ENCODE assay signal across 22 cellular contexts in genomic region chr20:50924261-50924660, GRCh38. TPM values are rescaled to one million over a fixed set of nuclear protein-coding genes. Genes with fewer than 3 reads are reported as not detected.
DNase-seq lines count a peak whose midpoint lies in the region; ATAC-seq, FAIRE-seq and TF ChIP-seq lines count a peak whose summit lies in the region.
"Had no signal": no experiment of that assay in that cellular context is flagged by ENCODE, and none has a peak within 500 bp of the region (broad histone marks: within the 10 kb centered on the region; RNA-seq: fewer than 3 reads in every experiment).

No MANE protein-coding gene starts in this region.

- POLR2A ChIA-PET in IMR-90 (lab: Charles Lee; ENCODE audit: unreplicated experiment), result no interaction called here
- POLR2A ChIA-PET in naive thymus-derived CD8-positive, alpha-beta T cell (lab: Charles Lee), result interaction anchor here (10.8 kb wide), 1 partner anchor 131 kb away, joined by 272 read pairs; the partner anchor contains the start of gene BCAS4

- H3K27ac Mint-ChIP-seq in naive thymus-derived CD8-positive, alpha-beta T cell, result peak overlapping the region in 8 of 10 donors; percentile 14 to 96 (median 66)
- no peak overlapping the region for H3K27ac Mint-ChIP-seq in nephron progenitor cell
- H3K27ac Mint-ChIP-seq: dendritic cell treated with granulocyte-macrophage colony-stimulating factor and Interleukin-4, amounts not matched to agents 40 ng/mL and 50 ng/mL, for 4 days had no signal

- H3K4me3 Mint-ChIP-seq in naive thymus-derived CD8-positive, alpha-beta T cell, result peak overlapping the region in 1 of 10 donors; percentile 48
- no peak overlapping the region for H3K4me3 Mint-ChIP-seq in nephron progenitor cell
- H3K4me3 Mint-ChIP-seq: activated CD4-positive, alpha-beta memory T cell treated with anti-CD3 and anti-CD28 coated beads for 36 hours; dendritic cell treated with granulocyte-macrophage colony-stimulating factor and Interleukin-4, amounts not matched to agents 40 ng/mL and 50 ng/mL, for 4 days had no signal

- no peaks in the 10 kb centered on the region for H3K27me3 ChIP-seq in BLaER1 treated with 17β-estradiol and CSF1 and Interleukin-3, amounts not matched to agents 10 nM and 100 nM
- H3K27me3 ChIP-seq in IMR-90 (ENCODE audit: control insufficient read depth, insufficient read depth, low read length), result no peaks in the 10 kb centered on the region
- H3K27me3 ChIP-seq: body of pancreas, gastroesophageal sphincter, testis had no signal

- peaks cover 12% of the 10 kb centered on the region for H3K9me1 ChIP-seq in IMR-90 (ENCODE audit: insufficient read depth, low read length)

- H3K56ac ChIP-seq in IMR-90 (ENCODE audit: extremely low read depth, insufficient read depth, low read length), result no peak overlapping the region

- no peak overlapping the region for H2AK5ac ChIP-seq in IMR-90 (ENCODE audit: low read depth, low read length)

- H3K4me2 ChIP-seq in BLaER1 treated with 17β-estradiol and CSF1 and Interleukin-3, amounts not matched to agents 10 nM and 100 nM, result peak overlapping the region; percentile 20 to 84 (median 53)
- 0 out of 2 replicates have a peak overlapping the region, but pooled peaks have one; percentile 54 for H3K4me2 ChIP-seq in IMR-90 (ENCODE audit: low read depth, low read length)
- H3K4me2 ChIP-seq: PC-9 had no signal

- H4K20me1 ChIP-seq in BLaER1 treated with 17β-estradiol and CSF1 and Interleukin-3, amounts not matched to agents 10 nM and 100 nM, result peaks cover 90 to 100% (median 100%) of the 10 kb centered on the region in 11 experiments
- peaks cover 94% of the 10 kb centered on the region for H4K20me1 ChIP-seq in IMR-90 (ENCODE audit: insufficient read depth, low read length)

- in situ Hi-C loops in IMR-90 (cut with MboI; ENCODE audit: low sequenced_read_pairs), result no loop called here

- H3K4me1 ChIP-seq in BLaER1 treated with 17β-estradiol and CSF1 and Interleukin-3, amounts not matched to agents 10 nM and 100 nM, result peaks cover 69 to 99% (median 95%) of the 10 kb centered on the region in 10 experiments
- H3K4me1 ChIP-seq in IMR-90 (ENCODE audit: control insufficient read depth, insufficient read depth, low read length), result peaks cover 16% of the 10 kb centered on the region

- no peak for TF ChIP-seq CTCF in IMR-90 (conservative IDR thresholded peaks at IDR 0.05; ENCODE audit: low read depth, low read length)
- TF ChIP-seq CTCF in choroid plexus epithelial cell (conservative IDR thresholded peaks at IDR 0.05; ENCODE audit: low read depth, low read length), result no peak
- no peak for TF ChIP-seq CTCF in nephron progenitor cell (IDR thresholded peaks at IDR 0.05)

- no peak for TF ChIP-seq RAD21 in IMR-90 (IDR thresholded peaks at IDR 0.05; ENCODE audit: low read length)

- no peak overlapping the region for H2BK20ac ChIP-seq in IMR-90 (ENCODE audit: low read depth, low read length)

- H3K36me3 Mint-ChIP-seq in naive thymus-derived CD8-positive, alpha-beta T cell, result peaks cover 0 to 66% (median 7%) of the 10 kb centered on the region in 3 donors
- peaks cover 62% of the 10 kb centered on the region for H3K36me3 Mint-ChIP-seq in nephron progenitor cell (ENCODE audit: low read depth)

- H3K9me3 Mint-ChIP-seq in naive thymus-derived CD8-positive, alpha-beta T cell, result no peaks in the 10 kb centered on the region
- H3K9me3 Mint-ChIP-seq in nephron progenitor cell, result no peaks in the 10 kb centered on the region
- H3K9me3 Mint-ChIP-seq: activated CD4-positive, alpha-beta memory T cell treated with anti-CD3 and anti-CD28 coated beads for 36 hours; dendritic cell treated with granulocyte-macrophage colony-stimulating factor and Interleukin-4, amounts not matched to agents 40 ng/mL and 50 ng/mL, for 4 days had no signal

- no peak overlapping the region for H2AK9ac ChIP-seq in IMR-90 (replicated peaks; ENCODE audit: low read depth, low read length, poor library complexity)

- dilution Hi-C loops in IMR-90 (cut with HindIII; ENCODE audit: low sequenced_read_pairs, unreplicated experiment), result loop anchor here (25.0 kb wide), 1 partner anchor 112 kb away; no protein-coding TSS in a partner anchor

- no peak overlapping the region for H4K5ac ChIP-seq in IMR-90 (ENCODE audit: low read depth, low read length)

- H2BK120ac ChIP-seq in IMR-90 (ENCODE audit: low read depth, low read length), result no peak overlapping the region

- no peak overlapping the region for H4K8ac ChIP-seq in IMR-90 (ENCODE audit: low read depth in 2 of 2, low read length in 2 of 2)

- H4K91ac ChIP-seq in IMR-90 (ENCODE audit: insufficient read depth, low read depth, low read length), result no peak overlapping the region

- no peak overlapping the region for H3K18ac ChIP-seq in IMR-90 (ENCODE audit: low read depth, low read length)

- no CpG with 5 or more reads among the region's 1 CpG for WGBS in IMR-90 (ENCODE audit: extremely low coverage in 2 of 2, insufficient read length in 1 of 2), 2 experiments

- intact Hi-C loops in IMR-90 (cut with micrococcal nuclease), result no loop called here

- H3K23ac ChIP-seq in IMR-90 (ENCODE audit: low read depth, low read length), result no peak overlapping the region

- no peak overlapping the region for H2BK5ac ChIP-seq in IMR-90 (ENCODE audit: low read depth, low read length, poor library complexity, severe bottlenecking)

- H3K9me3 ChIP-seq in BLaER1 treated with 17β-estradiol and CSF1 and Interleukin-3, amounts not matched to agents 10 nM and 100 nM (replicated peaks in 1 of 11), result no peaks in the 10 kb centered on the region
- H3K9me3 ChIP-seq in IMR-90 (ENCODE audit: control insufficient read depth, insufficient read depth, low read length), result no peaks in the 10 kb centered on the region
- H3K9me3 ChIP-seq: body of pancreas, gastroesophageal sphincter, testis had no signal

- TF ChIP-seq POLR2A in IMR-90 (IDR thresholded peaks at IDR 0.05; ENCODE audit: low read depth, low read length), result no peak
- TF ChIP-seq POLR2A in H54 (IDR thresholded peaks at IDR 0.05; ENCODE audit: low read depth, low read length), result no peak

- peak overlapping the region in 2 of 11 experiments; percentile 6 to 7; a peak in 1 of 22 replicates for H3K27ac ChIP-seq in BLaER1 treated with 17β-estradiol and CSF1 and Interleukin-3, amounts not matched to agents 10 nM and 100 nM
- H3K27ac ChIP-seq in IMR-90 (ENCODE audit: insufficient read depth, low read length), result no peak overlapping the region
- H3K27ac ChIP-seq: body of pancreas, gastroesophageal sphincter, PC-9, testis, VCaP had no signal

- peaks cover 23 to 100% (median 89%) of the 10 kb centered on the region in 11 experiments for H3K36me3 ChIP-seq in BLaER1 treated with 17β-estradiol and CSF1 and Interleukin-3, amounts not matched to agents 10 nM and 100 nM
- H3K36me3 ChIP-seq in IMR-90 (ENCODE audit: control insufficient read depth, insufficient read depth, low read length), result peaks cover 14% of the 10 kb centered on the region

- no TSS peak for BruUV-seq in IMR-90 (replicated peaks; lab: Mats Ljungman, UMichigan)

- H3K4me3 ChIP-seq in BLaER1 treated with 17β-estradiol and CSF1 and Interleukin-3, amounts not matched to agents 10 nM and 100 nM, result no peak overlapping the region
- H3K4me3 ChIP-seq in IMR-90 (ENCODE audit: insufficient read depth, low read depth, low read length) (no peak overlapping the region), choroid plexus epithelial cell (ENCODE audit: low read depth, low read length) (no peak overlapping the region)
- H3K4me3 ChIP-seq: body of pancreas, gastroesophageal sphincter, PC-9, testis had no signal

- H3K4ac ChIP-seq in IMR-90 (ENCODE audit: low read depth, low read length), result no peak overlapping the region

- peaks cover 3 to 48% of the 10 kb centered on the region in 2 experiments; a peak in 3 of 4 replicates for H3K79me1 ChIP-seq in IMR-90 (ENCODE audit: low read depth in 1 of 2, low read length in 2 of 2)

- 0 out of 22 replicates have a peak overlapping the region, but pooled peaks of 1 of the 11 experiments have one; percentile 13 for H3K9ac ChIP-seq in BLaER1 treated with 17β-estradiol and CSF1 and Interleukin-3, amounts not matched to agents 10 nM and 100 nM
- no peak overlapping the region for H3K9ac ChIP-seq in IMR-90 (ENCODE audit: low read depth, low read length)

- no peak overlapping the region for H2AFZ ChIP-seq in IMR-90 (replicated peaks; ENCODE audit: low read length, poor library complexity)
- H2AFZ ChIP-seq: PC-9 had no signal

- peak; percentile 43 for DNase-seq in IMR-90
- peak; percentile 37 for DNase-seq in choroid plexus epithelial cell (ENCODE audit: low read depth)
- no peak for DNase-seq in naive thymus-derived CD8-positive, alpha-beta T cell
- DNase-seq in NCI-H2081 treated with DMSO at 0.1 percent for 48 hours (lab: John Stamatoyannopoulos, UW), result no peak
- no peak for DNase-seq in T-helper 9 cell
- no peak for DNase-seq in nephron progenitor cell
- no peak for DNase-seq in H54 (ENCODE audit: insufficient read length, low spot score)
- DNase-seq: activated CD4-positive, alpha-beta memory T cell treated with anti-CD3 and anti-CD28 coated beads for 36 hours; activated naive CD4-positive, alpha-beta T cell treated with anti-CD3 and anti-CD28 coated beads, Interleukin-2, amount 50 U/mL, for 16 hours; activated T-cell treated with anti-CD3 and anti-CD28 coated beads, Interleukin-2, amount 50 U/mL, for 1 hour; body of pancreas; GOT3; NCI-H2171 treated with DMSO at 0.1 percent for 48 hours; NCI-H748 treated with DMSO at 0.1 percent for 48 hours; nucleus accumbens; PC-9; SIG-M5; testis had no signal

- FAIRE-seq in H54 (lab: Jason Lieb, UNC), result no peak

- CTCF ChIA-PET in IMR-90 (lab: Yijun Ruan, JAX), result interaction anchor here (2.7 kb wide), 1 partner anchor 130 kb away, joined by 10 read pairs; the partner anchor contains the start of gene BCAS4

- no peak overlapping the region for H2BK15ac ChIP-seq in IMR-90 (ENCODE audit: low read depth, low read length)

- H3K4me1 Mint-ChIP-seq in naive thymus-derived CD8-positive, alpha-beta T cell, result peaks cover 21 to 93% (median 90%) of the 10 kb centered on the region in 4 donors
- peaks cover 75% of the 10 kb centered on the region for H3K4me1 Mint-ChIP-seq in nephron progenitor cell

- no peaks in the 10 kb centered on the region for H3K27me3 Mint-ChIP-seq in naive thymus-derived CD8-positive, alpha-beta T cell
- no peaks in the 10 kb centered on the region for H3K27me3 Mint-ChIP-seq in nephron progenitor cell (ENCODE audit: low read depth, poor library complexity)
- H3K27me3 Mint-ChIP-seq: activated CD4-positive, alpha-beta memory T cell treated with anti-CD3 and anti-CD28 coated beads for 36 hours; dendritic cell treated with granulocyte-macrophage colony-stimulating factor and Interleukin-4, amounts not matched to agents 40 ng/mL and 50 ng/mL, for 4 days had no signal

- peak; percentile 25 for ATAC-seq in IMR-90 (ENCODE audit: low read depth)
- no peak for ATAC-seq in naive thymus-derived CD8-positive, alpha-beta T cell
- ATAC-seq: body of pancreas, gastroesophageal sphincter had no signal

- H3K14ac ChIP-seq in IMR-90 (replicated peaks; ENCODE audit: low read depth, low read length), result no peak overlapping the region

RNA-seq across cellular contexts. Expression of gene ADNP, which starts 7.0 kb away (rescaled TPM):
- total RNA-seq in IMR-90 (2012; rRNA removed), result 23.1 and 23.3 TPM in 2 replicates
- 17.5 and 24.8 TPM in 2 replicates for polyA plus RNA-seq in IMR-90 (2012; rRNA removed)
- polyA plus RNA-seq in IMR-90 (2012; cell fraction: cytosol; rRNA removed), result 5.1 and 7.4 TPM in 2 replicates
- polyA plus RNA-seq in IMR-90 (2012; cell fraction: nucleus; rRNA removed; ENCODE audit: low replicate concordance), result 10.9 and 65.8 TPM in 2 replicates
- 10 to 100 TPM; 73.4 to 73.8 TPM for total RNA-seq in naive thymus-derived CD8-positive, alpha-beta T cell
- 10 to 100 TPM in 1 of 3 donors, 1 to 10 TPM in 2; 6.3 to 10.9 (median 8.2) TPM for polyA plus RNA-seq in naive thymus-derived CD8-positive, alpha-beta T cell

RNA-seq across cellular contexts. Expression of gene DPM1, which starts 34.1 kb away (rescaled TPM):
- total RNA-seq in IMR-90 (2012; rRNA removed), result 89.1 and 127 TPM in 2 replicates
- polyA plus RNA-seq in IMR-90 (2012; rRNA removed), result 48.8 and 59.1 TPM in 2 replicates
- polyA plus RNA-seq in IMR-90 (2012; cell fraction: cytosol; rRNA removed), result 34.1 and 40.1 TPM in 2 replicates
- 10.8 and 39.1 TPM in 2 replicates for polyA plus RNA-seq in IMR-90 (2012; cell fraction: nucleus; rRNA removed; ENCODE audit: low replicate concordance)
- 10 to 100 TPM; 45.4 to 46.6 TPM for total RNA-seq in naive thymus-derived CD8-positive, alpha-beta T cell
- 10 to 100 TPM; 65.0 to 79.8 (median 75.3) TPM for polyA plus RNA-seq in naive thymus-derived CD8-positive, alpha-beta T cell

RNA-seq across cellular contexts. Expression of gene MOCS3, which starts 34.4 kb away (rescaled TPM):
- 9.9 and 11.4 TPM in 2 replicates for total RNA-seq in IMR-90 (2012; rRNA removed)
- 3.3 and 3.4 TPM in 2 replicates for polyA plus RNA-seq in IMR-90 (2012; rRNA removed)
- 2.8 and 4.6 TPM in 2 replicates for polyA plus RNA-seq in IMR-90 (2012; cell fraction: cytosol; rRNA removed)
- polyA plus RNA-seq in IMR-90 (2012; cell fraction: nucleus; rRNA removed; ENCODE audit: low replicate concordance), result 1.7 and 2.5 TPM in 2 replicates
- 1 to 10 TPM; 8.4 to 8.8 TPM for total RNA-seq in naive thymus-derived CD8-positive, alpha-beta T cell
- polyA plus RNA-seq in naive thymus-derived CD8-positive, alpha-beta T cell, result 1 to 10 TPM; 3.5 to 4.8 (median 4.6) TPM

Comparison
In these comparisons a context has a peak if more than half of its experiments do, and no peak if none do; other contexts are left out.
1. DNase-seq: peak in IMR-90 (single experiment) and choroid plexus epithelial cell (single experiment); none in naive thymus-derived CD8-positive, alpha-beta T cell (0 of 10), NCI-H2081 treated with DMSO at 0.1 percent for 48 hours (single experiment), T-helper 9 cell (single experiment), nephron progenitor cell (single experiment) and H54 (single experiment).